Comparison of ENCODE assay signal across 14 cellular contexts in genomic region chr22:25623310-25623734, GRCh38. TPM values are rescaled to one million over a fixed set of nuclear protein-coding genes. Genes with fewer than 3 reads are reported as not detected.
DNase-seq lines count a peak whose midpoint lies in the region; ATAC-seq and TF ChIP-seq lines count a peak whose summit lies in the region.
"Had no signal": no experiment of that assay in that cellular context is flagged by ENCODE, and none has a peak within 500 bp of the region (broad histone marks: within the 10 kb centered on the region; RNA-seq: fewer than 3 reads in every experiment).

No MANE protein-coding gene starts in this region.

- peaks cover 44% of the 10 kb centered on the region for H3K4me1 Mint-ChIP-seq in T-helper 1 cell treated with Interleukin-12 subunit alpha and Interleukin-12 subunit beta and Interleukin-4 antibody, amounts not matched to agents 30 μg/mL and 1 μg/mL, for 36 hours (ENCODE audit: low read depth)
- H3K4me1 Mint-ChIP-seq in Calu3 (ENCODE audit: low read depth, unreplicated experiment): no peaks in the 10 kb centered on the region

- no peak overlapping the region for H3K4me3 Mint-ChIP-seq in T-helper 1 cell treated with Interleukin-12 subunit alpha and Interleukin-12 subunit beta and Interleukin-4 antibody, amounts not matched to agents 30 μg/mL and 1 μg/mL, for 36 hours
- no peak overlapping the region for H3K4me3 Mint-ChIP-seq in Calu3 (ENCODE audit: low read depth, unreplicated experiment)
- H3K4me3 Mint-ChIP-seq: CD8-positive, alpha-beta memory T cell; central memory CD8-positive, alpha-beta T cell had no signal

- DNase-seq in GM10248 (ENCODE audit: extremely low spot score) (peak; percentile 51), Calu3 (no peak), GOT3 (lab: John Stamatoyannopoulos, UW) (no peak), Kasumi-1 (lab: John Stamatoyannopoulos, UW) (no peak), WERI-Rb-1 (no peak)
- DNase-seq: CD8-positive, alpha-beta memory T cell; heart left ventricle; KG1; PC-9; upper lobe of right lung had no signal

- CTCF ChIA-PET in GM10248 (lab: Yijun Ruan, JAX): interaction anchor here (1.2 to 1.8 kb wide), 2 partner anchors 11 to 13 kb away, joined by 5 to 8 read pairs; no protein-coding TSS in a partner anchor
- CTCF ChIA-PET in Calu3 (lab: Charles Lee): no interaction called here

- H3K27me3 Mint-ChIP-seq in T-helper 1 cell treated with Interleukin-12 subunit alpha and Interleukin-12 subunit beta and Interleukin-4 antibody, amounts not matched to agents 30 μg/mL and 1 μg/mL, for 36 hours (ENCODE audit: low read depth): no peaks in the 10 kb centered on the region
- no peaks in the 10 kb centered on the region for H3K27me3 Mint-ChIP-seq in Calu3 (ENCODE audit: unreplicated experiment)

- H3K36me3 ChIP-seq in WERI-Rb-1: peaks cover 2% of the 10 kb centered on the region; the same call in 1 of the 2 replicates
- H3K36me3 ChIP-seq: upper lobe of right lung had no signal

- peak; percentile 89 for ATAC-seq in GM18873 (IDR thresholded peaks at IDR 0.05; ENCODE audit: low FRiP score, unreplicated experiment)
- peak; percentile 78 for ATAC-seq in HG02884 (IDR thresholded peaks at IDR 0.05; ENCODE audit: unreplicated experiment)
- ATAC-seq: heart left ventricle, upper lobe of right lung had no signal

- no peak overlapping the region for H3K4me3 ChIP-seq in WERI-Rb-1 (ENCODE audit: low read depth, low read length)
- H3K4me3 ChIP-seq: heart left ventricle, PC-9, upper lobe of right lung had no signal

- intact Hi-C loops in Calu3 (cut with micrococcal nuclease; ENCODE audit: unreplicated experiment): no loop called here

- H3K27ac Mint-ChIP-seq in T-helper 1 cell treated with Interleukin-12 subunit alpha and Interleukin-12 subunit beta and Interleukin-4 antibody, amounts not matched to agents 30 μg/mL and 1 μg/mL, for 36 hours: peak overlapping the region; percentile 16
- H3K27ac Mint-ChIP-seq in Calu3 (ENCODE audit: unreplicated experiment): no peak overlapping the region
- H3K27ac Mint-ChIP-seq: CD8-positive, alpha-beta memory T cell had no signal

- TF ChIP-seq CTCF in GM10248 (IDR thresholded peaks at IDR 0.05; ENCODE audit: control extremely low read depth, extremely low read depth, low read depth, missing control alignments): no peak
- no peak for TF ChIP-seq CTCF in Calu3 (IDR thresholded peaks at IDR 0.05; ENCODE audit: unreplicated experiment)
- no peak for TF ChIP-seq CTCF in WERI-Rb-1 (IDR thresholded peaks at IDR 0.05; ENCODE audit: low read depth, low read length)

- no peak overlapping the region for H3K27ac ChIP-seq in WERI-Rb-1
- H3K27ac ChIP-seq: heart left ventricle, PC-9, upper lobe of right lung had no signal

- no peaks in the 10 kb centered on the region for H3K9me3 ChIP-seq in WERI-Rb-1 (ENCODE audit: severe bottlenecking)
- H3K9me3 ChIP-seq: heart left ventricle, upper lobe of right lung had no signal

- POLR2A ChIA-PET in GM10248 (lab: Yijun Ruan, JAX): interaction anchor here (0.6 kb wide), 1 partner anchor 71 kb away, joined by 8 read pairs; no protein-coding TSS in a partner anchor

- H3K27me3 ChIP-seq in WERI-Rb-1 (ENCODE audit: insufficient read depth, low read depth, severe bottlenecking): no peaks in the 10 kb centered on the region
- H3K27me3 ChIP-seq: heart left ventricle, upper lobe of right lung had no signal

- peaks cover 14% of the 10 kb centered on the region for H3K36me3 Mint-ChIP-seq in T-helper 1 cell treated with Interleukin-12 subunit alpha and Interleukin-12 subunit beta and Interleukin-4 antibody, amounts not matched to agents 30 μg/mL and 1 μg/mL, for 36 hours (ENCODE audit: low read depth)
- no peaks in the 10 kb centered on the region for H3K36me3 Mint-ChIP-seq in Calu3 (ENCODE audit: insufficient read depth, unreplicated experiment)

- no peaks in the 10 kb centered on the region for H3K9me3 Mint-ChIP-seq in T-helper 1 cell treated with Interleukin-12 subunit alpha and Interleukin-12 subunit beta and Interleukin-4 antibody, amounts not matched to agents 30 μg/mL and 1 μg/mL, for 36 hours
- no peaks in the 10 kb centered on the region for H3K9me3 Mint-ChIP-seq in Calu3 (ENCODE audit: low read depth, unreplicated experiment)
- H3K9me3 Mint-ChIP-seq: CD8-positive, alpha-beta memory T cell; central memory CD8-positive, alpha-beta T cell had no signal

- no TSS peak for BruUV-seq in Calu3 (replicated peaks; lab: Mats Ljungman, UMichigan)

RNA-seq across cellular contexts. Expression of gene GRK3, which starts 58.8 kb away (rescaled TPM):
- 10.1 and 12.0 TPM in 2 replicates for total RNA-seq in Calu3 (2022)
